ENCODE assay signal across 8 cellular contexts in genomic region chr17:80034654-80034976, GRCh38. TPM values are rescaled to one million over a fixed set of nuclear protein-coding genes. Genes with fewer than 3 reads are reported as not detected.
A peak's percentile ranks its signal among the peaks of the same experiment; 100 is the strongest.
DNase-seq lines count a peak whose midpoint lies in the region; ATAC-seq and TF ChIP-seq lines count a peak whose summit lies in the region.

No MANE protein-coding gene starts in this region.

- H3K27me3 Mint-ChIP-seq in brain = peaks cover 11% of the 10 kb centered on the region

- 31 to 35% (median 33%) methylated on average over 6 of the region's 6 CpGs for WGBS in heart left ventricle, 4 donors
- WGBS in mesenchymal stem cell = 13% methylated on average over 6 of the region's 6 CpGs

- H3K18ac ChIP-seq in mesenchymal stem cell (ENCODE audit: low read depth in 1 of 2, low read length in 2 of 2) = no peak overlapping the region

- H3K27ac Mint-ChIP-seq in brain = peak overlapping the region; percentile 86 to 98 (median 95)

- H3K4me3 ChIP-seq in heart left ventricle (peak overlapping the region; percentile 47 to 95 (median 83)), mesenchymal stem cell (ENCODE audit: insufficient read depth in 1 of 2, low read depth in 1 of 2, low read length in 2 of 2) (peak overlapping the region in 1 of 2 experiments; percentile 82), upper lobe of right lung (peak overlapping the region; percentile 72)

- intact Hi-C loops in heart left ventricle (cut with DNase I) = loop anchor here in 1 of 10 donors (10.0 kb wide), 1 partner anchor 50 kb away; no protein-coding TSS in a partner anchor
- intact Hi-C loops in left cardiac atrium (cut with DNase I) = no loop called here
- intact Hi-C loops in upper lobe of right lung (cut with DNase I) = no loop called here

- H3K27ac ChIP-seq in heart left ventricle (peak overlapping the region in 8 of 12 donors; percentile 52 to 82 (median 78)), mesenchymal stem cell (ENCODE audit: low read length, poor library complexity, severe bottlenecking) (peak overlapping the region; percentile 71), upper lobe of right lung (peak overlapping the region; percentile 61)

- H3K36me3 Mint-ChIP-seq in brain = peaks cover 9% of the 10 kb centered on the region

- H3K9me3 Mint-ChIP-seq in brain = no peaks in the 10 kb centered on the region

- H3K4ac ChIP-seq in mesenchymal stem cell (ENCODE audit: low read depth in 1 of 2, low read length in 2 of 2) = no peak overlapping the region

- H3K9me3 ChIP-seq in heart left ventricle = no peaks in the 10 kb centered on the region
- no peaks in the 10 kb centered on the region for H3K9me3 ChIP-seq in mesenchymal stem cell (ENCODE audit: control insufficient read depth, low read length)
- no peaks in the 10 kb centered on the region for H3K9me3 ChIP-seq in upper lobe of right lung

- peaks cover 67% of the 10 kb centered on the region for H3K4me1 Mint-ChIP-seq in brain

- DNase-seq in heart left ventricle (no peak), left cardiac atrium (no peak), mesenchymal stem cell (no peak), upper lobe of right lung (no peak), globus pallidus (ENCODE audit: low spot score) (no peak), superior temporal gyrus (ENCODE audit: extremely low spot score) (no peak)

- H3K4me3 Mint-ChIP-seq in brain = peak overlapping the region; percentile 94 to 98 (median 97)

- no peak overlapping the region for H2AK5ac ChIP-seq in mesenchymal stem cell (ENCODE audit: low read length, severe bottlenecking)

- H2BK15ac ChIP-seq in mesenchymal stem cell (ENCODE audit: low read depth, poor library complexity, severe bottlenecking) = no peak overlapping the region

- H3K79me1 ChIP-seq in mesenchymal stem cell (replicated peaks; ENCODE audit: low read length, poor library complexity, severe bottlenecking) = peaks cover 29% of the 10 kb centered on the region

- H3K27me3 ChIP-seq in heart left ventricle (peaks cover 0 to 9% (median 0%) of the 10 kb centered on the region in 9 donors), mesenchymal stem cell (ENCODE audit: control insufficient read depth in 1 of 2, insufficient read depth in 1 of 2, low read length in 2 of 2) (no peaks in the 10 kb centered on the region), upper lobe of right lung (no peaks in the 10 kb centered on the region)

- H4K91ac ChIP-seq in mesenchymal stem cell (ENCODE audit: low read length) = no peak overlapping the region

- no peak for TF ChIP-seq POLR2A in heart left ventricle (IDR thresholded peaks at IDR 0.05)

- peak overlapping the region; percentile 89 for H3K9ac ChIP-seq in mesenchymal stem cell (ENCODE audit: low read length)

- no peak overlapping the region for H2BK120ac ChIP-seq in mesenchymal stem cell (ENCODE audit: low read depth, low read length)

- H3K36me3 ChIP-seq in heart left ventricle (peaks cover 0 to under 1% (median 0%) of the 10 kb centered on the region in 9 donors), mesenchymal stem cell (ENCODE audit: control insufficient read depth in 1 of 2, insufficient read depth in 2 of 2, low read depth in 1 of 2, low read length in 2 of 2) (peaks cover 3 to 15% of the 10 kb centered on the region in 2 experiments), upper lobe of right lung (no peaks in the 10 kb centered on the region)

- peak overlapping the region; percentile 85 for H3K4me2 ChIP-seq in mesenchymal stem cell (ENCODE audit: low read length, poor library complexity, severe bottlenecking)

- H3K4me1 ChIP-seq in heart left ventricle (peaks cover 0 to 37% (median 11%) of the 10 kb centered on the region in 12 donors), mesenchymal stem cell (ENCODE audit: control insufficient read depth, insufficient read depth, low read depth, low read length) (peaks cover 9% of the 10 kb centered on the region), upper lobe of right lung (peaks cover 18% of the 10 kb centered on the region)

- H2AFZ ChIP-seq in mesenchymal stem cell (ENCODE audit: low read depth, low read length) = no peak overlapping the region

- H4K8ac ChIP-seq in mesenchymal stem cell (ENCODE audit: low read length) = no peak overlapping the region

- TF ChIP-seq CTCF in heart left ventricle (IDR thresholded peaks at IDR 0.05) (no peak), brain (conservative IDR thresholded peaks at IDR 0.05) (no peak), upper lobe of right lung (IDR thresholded peaks at IDR 0.05) (no peak)

- H2BK12ac ChIP-seq in mesenchymal stem cell (ENCODE audit: low read length in 2 of 2) = no peak overlapping the region

- ATAC-seq in heart left ventricle = no peak
- no peak for ATAC-seq in left cardiac atrium
- no peak for ATAC-seq in upper lobe of right lung
- no peak for ATAC-seq in HG03139 (IDR thresholded peaks at IDR 0.05; ENCODE audit: unreplicated experiment)

- H3K23ac ChIP-seq in mesenchymal stem cell (ENCODE audit: low read length in 2 of 2) = no peak overlapping the region

- H2BK5ac ChIP-seq in mesenchymal stem cell (ENCODE audit: low read depth, low read length, poor library complexity, severe bottlenecking) = no peak overlapping the region

- no peak overlapping the region for H3K14ac ChIP-seq in mesenchymal stem cell (ENCODE audit: low read length in 2 of 2)

RNA-seq across cellular contexts. Expression of gene TBC1D16, which starts 1.1 kb away (rescaled TPM):
- total RNA-seq in heart left ventricle (10 to 100 TPM; 12.3 to 22.1 (median 17.5) TPM), left cardiac atrium (10 to 100 TPM; 29.9 to 30.9 TPM), upper lobe of right lung (21.7 TPM)
- polyA plus RNA-seq in heart left ventricle (10 to 100 TPM in 1 of 2 donors, 1 to 10 TPM in 1; 5.3 to 14.1 TPM), brain (ENCODE audit: insufficient read depth, low read depth, low replicate concordance) (60.6 TPM)
- 20.2 TPM for polyA plus RNA-seq in mesenchymal stem cell (2013, experiment 1 of 2)
- polyA plus RNA-seq in mesenchymal stem cell (2013, experiment 2 of 2) = 20.1 TPM

RNA-seq across cellular contexts. Expression of gene CCDC40, which starts 1.8 kb away (rescaled TPM):
- 1 to 10 TPM; 2.4 to 9.0 (median 5.9) TPM for total RNA-seq in heart left ventricle
- polyA plus RNA-seq in heart left ventricle = 1 to 10 TPM; 2.7 to 6.1 TPM
- 1 to 10 TPM; 5.9 to 9.8 TPM for total RNA-seq in left cardiac atrium
- polyA plus RNA-seq in brain (ENCODE audit: insufficient read depth, low read depth, low replicate concordance) = 10.0 TPM
- polyA plus RNA-seq in mesenchymal stem cell (2013, experiment 1 of 2) = 2.7 TPM
- 2.8 TPM for polyA plus RNA-seq in mesenchymal stem cell (2013, experiment 2 of 2)
- 3.5 TPM for total RNA-seq in upper lobe of right lung
